In genomic region chr6:4790158-4790899, GRCh38 we compare ENCODE assay signal across 13 cellular contexts. TPM values are rescaled to one million over a fixed set of nuclear protein-coding genes. Genes with fewer than 3 reads are reported as not detected.
DNase-seq lines count a peak whose midpoint lies in the region; TF ChIP-seq lines count a peak whose summit lies in the region.
"Had no signal": no experiment of that assay in that cellular context is flagged by ENCODE, and none has a peak within 500 bp of the region (broad histone marks: within the 10 kb centered on the region; RNA-seq: fewer than 3 reads in every experiment).

No MANE protein-coding gene starts in this region.

- H3K36me3 ChIP-seq in ovary: no peaks in the 10 kb centered on the region

- DNase-seq in ELR (ENCODE audit: low read depth) (peak; percentile 38), NCI-H69 (lab: John Stamatoyannopoulos, UW) (peak; percentile 23), epithelial cell of proximal tubule (ENCODE audit: low read depth) (no peak), NCI-H2029 treated with DMSO at 0.1 percent for 48 hours (lab: John Stamatoyannopoulos, UW) (no peak), ovary (no peak), NCI-H1436 (lab: John Stamatoyannopoulos, UW) (no peak)
- no peak for DNase-seq in stimulated activated CD4-positive, alpha-beta T cell treated with anti-CD3 and anti-CD28 coated beads, Interleukin-12 subunit alpha, Interleukin-12 subunit beta, amount 100 ng/mL, for 4 hours
- DNase-seq: CD4-positive, alpha-beta T cell; NCI-H2171 treated with DMSO at 0.1 percent for 48 hours; stimulated activated naive CD4-positive, alpha-beta T cell treated with Interleukin-2 at 50 U/mL for 16 hours had no signal

- TF ChIP-seq POLR2A in ovary (IDR thresholded peaks at IDR 0.05): no peak

- H3K27ac ChIP-seq in 22Rv1 (no peak overlapping the region), ovary (no peak overlapping the region)
- H3K27ac ChIP-seq: parathyroid adenoma had no signal

- TF ChIP-seq EP300 in ovary (IDR thresholded peaks at IDR 0.05): no peak

- H3K27me3 ChIP-seq in ovary: no peaks in the 10 kb centered on the region

- H3K4me1 ChIP-seq in ovary (ENCODE audit: insufficient read depth): peaks cover 1% of the 10 kb centered on the region

- WGBS in ovary, 3 donors: 78 to 87% (median 79%) methylated on average over 5 of the region's 5 CpGs

- H3K4me3 ChIP-seq in epithelial cell of proximal tubule (ENCODE audit: low read depth, low read length) (no peak overlapping the region), ovary (no peak overlapping the region)
- H3K4me3 ChIP-seq: lung had no signal

- intact Hi-C loops in ovary (cut with DNase I): no loop called here

- TF ChIP-seq CTCF in 22Rv1 (IDR thresholded peaks at IDR 0.05) (peak; percentile 31), epithelial cell of proximal tubule (conservative IDR thresholded peaks at IDR 0.05; ENCODE audit: low read depth, low read length) (peak; percentile 45), ovary (IDR thresholded peaks at IDR 0.05) (no peak)

- H3K9me3 ChIP-seq in ovary: no peaks in the 10 kb centered on the region

RNA-seq across cellular contexts. Expression of gene CDYL, which starts 14.1 kb away (rescaled TPM):
- total RNA-seq in epithelial cell of proximal tubule: 12.2 TPM in 2 replicates
- total RNA-seq in ovary: 10 to 100 TPM; 22.7 to 71.3 (median 55.7) TPM
- polyA plus RNA-seq in ovary: 10 to 100 TPM in 1 of 2 donors, 1 to 10 TPM in 1; 9.9 to 27.6 TPM

Comparison
In these comparisons a context has a peak if more than half of its experiments do, and no peak if none do; other contexts are left out.
1. CTCF ChIP-seq: peak in 22Rv1 (single experiment) and epithelial cell of proximal tubule (single experiment); none in ovary (0 of 3).
2. DNase-seq: peak in ELR (single experiment) and NCI-H69 (single experiment); none in epithelial cell of proximal tubule (single experiment), NCI-H2029 treated with DMSO at 0.1 percent for 48 hours (single experiment), ovary (0 of 5), NCI-H1436 (single experiment) and stimulated activated CD4-positive, alpha-beta T cell treated with anti-CD3 and anti-CD28 coated beads, Interleukin-12 subunit alpha, Interleukin-12 subunit beta, amount 100 ng/mL, for 4 hours (single experiment).